14 cellular contexts compared by ENCODE assay signal in genomic region chr9:127772603-127773002, GRCh38. TPM values are rescaled to one million over a fixed set of nuclear protein-coding genes. Genes with fewer than 3 reads are reported as not detected.
A peak's percentile ranks its signal among the peaks of the same experiment; 100 is the strongest.
DNase-seq lines count a peak whose midpoint lies in the region; ATAC-seq and TF ChIP-seq lines count a peak whose summit lies in the region.
"Had no signal": no experiment of that assay in that cellular context is flagged by ENCODE, and none has a peak within 500 bp of the region (broad histone marks: within the 10 kb centered on the region; RNA-seq: fewer than 3 reads in every experiment).

No MANE protein-coding gene starts in this region.

- no peak overlapping the region for H3K4me2 ChIP-seq in OCI-LY7 (ENCODE audit: low read length)

- H3K4me3 Mint-ChIP-seq in activated CD8-positive, alpha-beta memory T cell treated with anti-CD3 and anti-CD28 coated beads, Interleukin-2, amount 10 ng/mL, durations not matched to agents 7 days and 5 days, result no peak overlapping the region
- H3K4me3 Mint-ChIP-seq in CD4-positive, alpha-beta T cell, result peak overlapping the region; percentile 30
- H3K4me3 Mint-ChIP-seq in naive thymus-derived CD8-positive, alpha-beta T cell, result peak overlapping the region in 2 of 10 donors; percentile 41 to 54

- H3K79me2 ChIP-seq in OCI-LY7 (ENCODE audit: insufficient read depth, low read depth, low read length), result peaks cover 43% of the 10 kb centered on the region

- no peaks in the 10 kb centered on the region for H3K9me2 ChIP-seq in OCI-LY7 (ENCODE audit: insufficient read depth, low read length)

- H3K27me3 ChIP-seq in CD4-positive, alpha-beta T cell (ENCODE audit: control insufficient read depth, insufficient read depth, low read length), result no peaks in the 10 kb centered on the region
- H3K27me3 ChIP-seq: SJCRH30 had no signal

- H3K4me3 ChIP-seq in OCI-LY7 (ENCODE audit: low read depth, low read length, poor library complexity, severe bottlenecking), result no peak overlapping the region
- H3K4me3 ChIP-seq: SJCRH30 had no signal

- no peaks in the 10 kb centered on the region for H3K9me3 ChIP-seq in CD4-positive, alpha-beta T cell (ENCODE audit: control insufficient read depth, low read length)
- H3K9me3 ChIP-seq in OCI-LY7 (ENCODE audit: low read length), result no peaks in the 10 kb centered on the region
- H3K9me3 ChIP-seq: SJCRH30 had no signal

- H4K20me1 ChIP-seq in OCI-LY7 (ENCODE audit: insufficient read depth, low read length), result 0 out of 2 replicates have a peak, but pooled peaks cover 6% of the 10 kb centered on the region

- H3K27me3 Mint-ChIP-seq in activated CD8-positive, alpha-beta memory T cell treated with anti-CD3 and anti-CD28 coated beads, Interleukin-2, amount 10 ng/mL, durations not matched to agents 7 days and 5 days, result no peaks in the 10 kb centered on the region
- no peaks in the 10 kb centered on the region for H3K27me3 Mint-ChIP-seq in CD4-positive, alpha-beta T cell
- H3K27me3 Mint-ChIP-seq in naive thymus-derived CD8-positive, alpha-beta T cell, result no peaks in the 10 kb centered on the region

- no peak for TF ChIP-seq CTCF in CD4-positive, alpha-beta T cell (IDR thresholded peaks at IDR 0.05)
- TF ChIP-seq CTCF in OCI-LY7 (conservative IDR thresholded peaks at IDR 0.05; ENCODE audit: low read length) (no peak), GM10266 (IDR thresholded peaks at IDR 0.05; ENCODE audit: control insufficient read depth, insufficient read depth, low read depth, missing control alignments) (no peak)

- no peaks in the 10 kb centered on the region for H3K9me3 Mint-ChIP-seq in activated CD8-positive, alpha-beta memory T cell treated with anti-CD3 and anti-CD28 coated beads, Interleukin-2, amount 10 ng/mL, durations not matched to agents 7 days and 5 days (ENCODE audit: low read depth)
- H3K9me3 Mint-ChIP-seq in CD4-positive, alpha-beta T cell, result no peaks in the 10 kb centered on the region
- no peaks in the 10 kb centered on the region for H3K9me3 Mint-ChIP-seq in naive thymus-derived CD8-positive, alpha-beta T cell

- peak overlapping the region; percentile 5 for H3K27ac Mint-ChIP-seq in activated CD8-positive, alpha-beta memory T cell treated with anti-CD3 and anti-CD28 coated beads, Interleukin-2, amount 10 ng/mL, durations not matched to agents 7 days and 5 days
- peak overlapping the region; percentile 97 for H3K27ac Mint-ChIP-seq in CD4-positive, alpha-beta T cell
- H3K27ac Mint-ChIP-seq in naive thymus-derived CD8-positive, alpha-beta T cell, result peak overlapping the region in 8 of 10 donors; percentile 71 to 96 (median 90)

- H3K27ac ChIP-seq in CD4-positive, alpha-beta T cell (ENCODE audit: low read depth, low read length), result no peak overlapping the region
- H3K27ac ChIP-seq in OCI-LY7 (ENCODE audit: low read depth, low read length, poor library complexity, severe bottlenecking), result peak overlapping the region; percentile 27
- H3K27ac ChIP-seq: SJCRH30 had no signal

- DNase-seq in activated CD8-positive, alpha-beta memory T cell treated with anti-CD3 and anti-CD28 coated beads, Interleukin-2, amount 10 ng/mL, durations not matched to agents 7 days and 5 days, result no peak
- no peak for DNase-seq in activated CD8-positive, alpha-beta memory T cell treated with anti-CD3 and anti-CD28 coated beads, Interleukin-2, amount 50 U/mL, for 48 hours
- no peak for DNase-seq in CD4-positive, alpha-beta T cell
- no peak for DNase-seq in OCI-LY7 (ENCODE audit: low spot score)
- no peak for DNase-seq in naive thymus-derived CD8-positive, alpha-beta T cell
- no peak for DNase-seq in GM10266 (ENCODE audit: extremely low spot score)
- DNase-seq in SIG-M5 (lab: John Stamatoyannopoulos, UW), result no peak
- DNase-seq: DMS79, H7, Kasumi-1, NCI-H187 treated with DMSO at 0.1 percent for 48 hours, PC-3, SJCRH30 had no signal

- H3K4me1 Mint-ChIP-seq in activated CD8-positive, alpha-beta memory T cell treated with anti-CD3 and anti-CD28 coated beads, Interleukin-2, amount 10 ng/mL, durations not matched to agents 7 days and 5 days, result peaks cover 66% of the 10 kb centered on the region
- peaks cover 66% of the 10 kb centered on the region for H3K4me1 Mint-ChIP-seq in CD4-positive, alpha-beta T cell (ENCODE audit: low read depth)
- peaks cover 34 to 81% (median 70%) of the 10 kb centered on the region in 4 donors for H3K4me1 Mint-ChIP-seq in naive thymus-derived CD8-positive, alpha-beta T cell

- no peak overlapping the region for H2AFZ ChIP-seq in OCI-LY7 (ENCODE audit: low read length)

- peaks cover 68% of the 10 kb centered on the region for H3K4me1 ChIP-seq in OCI-LY7 (ENCODE audit: insufficient read depth, low read length, poor library complexity, severe bottlenecking)

- CTCF ChIA-PET in activated CD8-positive, alpha-beta memory T cell treated with anti-CD3 and anti-CD28 coated beads, Interleukin-2, amount 10 ng/mL, durations not matched to agents 7 days and 5 days (lab: Charles Lee), result interaction anchor here (1.3 to 4.9 kb wide), 5 partner anchors 11 to 345 kb away, joined by 6 to 50 read pairs (median 9); partner anchors contain the start of gene CDK9
- CTCF ChIA-PET in CD4-positive, alpha-beta T cell (lab: Charles Lee), result interaction anchor here (1.9 to 4.6 kb wide), 2 partner anchors 12 to 37 kb away, joined by 6 to 24 read pairs; partner anchors contain the start of genes CDK9 and TOR2A
- CTCF ChIA-PET in OCI-LY7 (lab: Charles Lee; ENCODE audit: unreplicated experiment), result no interaction called here

- POLR2A ChIA-PET in CD4-positive, alpha-beta T cell (lab: Charles Lee), result interaction anchor here (0.9 to 3.8 kb wide), 4 partner anchors 10 to 38 kb away, joined by 3 to 45 read pairs (median 16); partner anchors contain the start of genes CDK9 and TOR2A
- POLR2A ChIA-PET in OCI-LY7 (lab: Charles Lee), result no interaction called here
- POLR2A ChIA-PET in naive thymus-derived CD8-positive, alpha-beta T cell (lab: Charles Lee), result interaction anchor here (1.3 to 12.1 kb wide), 6 partner anchors 9 to 321 kb away, joined by 5 to 237 read pairs (median 27); partner anchors contain the start of genes CDK9, LRSAM1, RPL12 and SH2D3C

- BruUV-seq in OCI-LY7 (replicated peaks; lab: Mats Ljungman, UMichigan), result no TSS peak

- ATAC-seq in activated CD8-positive, alpha-beta memory T cell treated with anti-CD3 and anti-CD28 coated beads, Interleukin-2, amount 10 ng/mL, durations not matched to agents 7 days and 5 days, result no peak
- ATAC-seq in CD4-positive, alpha-beta T cell (ENCODE audit: poor library complexity), result no peak
- no peak for ATAC-seq in naive thymus-derived CD8-positive, alpha-beta T cell
- ATAC-seq: PC-3 had no signal

- H3K36me3 Mint-ChIP-seq in activated CD8-positive, alpha-beta memory T cell treated with anti-CD3 and anti-CD28 coated beads, Interleukin-2, amount 10 ng/mL, durations not matched to agents 7 days and 5 days, result peaks cover 51% of the 10 kb centered on the region
- H3K36me3 Mint-ChIP-seq in CD4-positive, alpha-beta T cell (ENCODE audit: low read depth), result peaks cover 59% of the 10 kb centered on the region
- peaks cover 3 to 29% (median 3%) of the 10 kb centered on the region in 3 donors for H3K36me3 Mint-ChIP-seq in naive thymus-derived CD8-positive, alpha-beta T cell

- peaks cover 55% of the 10 kb centered on the region for H3K36me3 ChIP-seq in OCI-LY7 (ENCODE audit: insufficient read depth, low read length)
- H3K36me3 ChIP-seq: SJCRH30 had no signal

- intact Hi-C loops in CD4-positive, alpha-beta T cell (cut with DNase I, micrococcal nuclease), result no loop called here
- intact Hi-C loops in OCI-LY7 (cut with micrococcal nuclease; ENCODE audit: unreplicated experiment), result no loop called here

RNA-seq across cellular contexts. Expression of gene SH2D3C, which starts 5.9 kb away (rescaled TPM):
- 10 to 100 TPM; 75.2 to 87.8 TPM for total RNA-seq in activated CD8-positive, alpha-beta memory T cell treated with anti-CD3 and anti-CD28 coated beads, Interleukin-2, amount 10 ng/mL, durations not matched to agents 7 days and 5 days
- total RNA-seq in CD4-positive, alpha-beta T cell, result 10 to 100 TPM; 10.9 to 11.8 TPM
- total RNA-seq in OCI-LY7 (2014; rRNA removed; shearing (Covaris generic)), result 38.5 and 40.0 TPM in 2 replicates
- 39.1 and 45.7 TPM in 2 replicates for total RNA-seq in OCI-LY7 (2022)
- 10 to 100 TPM; 42.8 to 45.1 TPM for total RNA-seq in naive thymus-derived CD8-positive, alpha-beta T cell
- polyA plus RNA-seq in naive thymus-derived CD8-positive, alpha-beta T cell, result 10 to 100 TPM; 13.8 to 50.8 (median 23.5) TPM
- total RNA-seq: A673 had no signal

RNA-seq across cellular contexts. Expression of gene CDK9, which starts 13.2 kb away (rescaled TPM):
- 100 to 1,000 TPM; 120 to 128 TPM for total RNA-seq in activated CD8-positive, alpha-beta memory T cell treated with anti-CD3 and anti-CD28 coated beads, Interleukin-2, amount 10 ng/mL, durations not matched to agents 7 days and 5 days
- total RNA-seq in CD4-positive, alpha-beta T cell, result 100 to 1,000 TPM; 117 to 121 TPM
- 69.8 and 80.0 TPM in 2 replicates for total RNA-seq in OCI-LY7 (2014; rRNA removed; shearing (Covaris generic))
- total RNA-seq in OCI-LY7 (2022), result 123 and 136 TPM in 2 replicates
- total RNA-seq in naive thymus-derived CD8-positive, alpha-beta T cell, result 100 to 1,000 TPM; 142 to 147 TPM
- polyA plus RNA-seq in naive thymus-derived CD8-positive, alpha-beta T cell, result 10 to 100 TPM; 28.3 to 62.9 (median 38.9) TPM

RNA-seq across cellular contexts. Expression of gene FPGS, which starts 30.1 kb away (rescaled TPM):
- total RNA-seq in activated CD8-positive, alpha-beta memory T cell treated with anti-CD3 and anti-CD28 coated beads, Interleukin-2, amount 10 ng/mL, durations not matched to agents 7 days and 5 days, result 100 to 1,000 TPM; 109 to 117 TPM
- total RNA-seq in CD4-positive, alpha-beta T cell, result 10 to 100 TPM; 58.0 to 66.6 TPM
- total RNA-seq in OCI-LY7 (2014; rRNA removed; shearing (Covaris generic)), result 136 and 147 TPM in 2 replicates
- 132 and 165 TPM in 2 replicates for total RNA-seq in OCI-LY7 (2022)
- total RNA-seq in naive thymus-derived CD8-positive, alpha-beta T cell, result 100 to 1,000 TPM; 155 to 158 TPM
- 10 to 100 TPM; 51.7 to 54.8 (median 53.4) TPM for polyA plus RNA-seq in naive thymus-derived CD8-positive, alpha-beta T cell

RNA-seq across cellular contexts. Expression of gene TOR2A, which starts 37.5 kb away (rescaled TPM):
- 10 to 100 TPM; 24.1 to 26.8 TPM for total RNA-seq in activated CD8-positive, alpha-beta memory T cell treated with anti-CD3 and anti-CD28 coated beads, Interleukin-2, amount 10 ng/mL, durations not matched to agents 7 days and 5 days
- total RNA-seq in CD4-positive, alpha-beta T cell, result 1 to 10 TPM; 7.6 to 8.2 TPM
- total RNA-seq in OCI-LY7 (2014; rRNA removed; shearing (Covaris generic)), result 8.9 and 13.9 TPM in 2 replicates
- 17.9 and 21.6 TPM in 2 replicates for total RNA-seq in OCI-LY7 (2022)
- total RNA-seq in naive thymus-derived CD8-positive, alpha-beta T cell, result 10 to 100 TPM in 1 of 2 experiments, 1 to 10 TPM in 1; 9.8 to 13.9 TPM
- 10 to 100 TPM; 18.1 to 24.7 (median 23.5) TPM for polyA plus RNA-seq in naive thymus-derived CD8-positive, alpha-beta T cell

RNA-seq across cellular contexts. Expression of gene TTC16, which starts 56.7 kb away (rescaled TPM):
- total RNA-seq in activated CD8-positive, alpha-beta memory T cell treated with anti-CD3 and anti-CD28 coated beads, Interleukin-2, amount 10 ng/mL, durations not matched to agents 7 days and 5 days, result 1 to 10 TPM; 1.2 to 5.2 TPM
- total RNA-seq in CD4-positive, alpha-beta T cell, result 1 to 10 TPM; 1.6 to 2.1 TPM
- total RNA-seq in OCI-LY7 (2014; rRNA removed; shearing (Covaris generic)), result not detected in 2 replicates
- not detected in 2 replicates for total RNA-seq in OCI-LY7 (2022)
- total RNA-seq in naive thymus-derived CD8-positive, alpha-beta T cell, result 1 to 10 TPM; 7.2 to 8.2 TPM
- polyA plus RNA-seq in naive thymus-derived CD8-positive, alpha-beta T cell, result 1 to 10 TPM; 1.8 to 4.4 (median 3.0) TPM
- total RNA-seq: A673, H7, SJCRH30 had no signal

Comparison
In these comparisons a context has a peak if more than half of its experiments do, and no peak if none do; other contexts are left out.
1. H3K27ac Mint-ChIP-seq: peak in every context shown above with its lines; median percentile 97 in CD4-positive, alpha-beta T cell; 90 in naive thymus-derived CD8-positive, alpha-beta T cell; 5 in activated CD8-positive, alpha-beta memory T cell treated with anti-CD3 and anti-CD28 coated beads, Interleukin-2, amount 10 ng/mL, durations not matched to agents 7 days and 5 days.